9 cellular contexts compared by ENCODE assay signal in the genomic region with DNA sequence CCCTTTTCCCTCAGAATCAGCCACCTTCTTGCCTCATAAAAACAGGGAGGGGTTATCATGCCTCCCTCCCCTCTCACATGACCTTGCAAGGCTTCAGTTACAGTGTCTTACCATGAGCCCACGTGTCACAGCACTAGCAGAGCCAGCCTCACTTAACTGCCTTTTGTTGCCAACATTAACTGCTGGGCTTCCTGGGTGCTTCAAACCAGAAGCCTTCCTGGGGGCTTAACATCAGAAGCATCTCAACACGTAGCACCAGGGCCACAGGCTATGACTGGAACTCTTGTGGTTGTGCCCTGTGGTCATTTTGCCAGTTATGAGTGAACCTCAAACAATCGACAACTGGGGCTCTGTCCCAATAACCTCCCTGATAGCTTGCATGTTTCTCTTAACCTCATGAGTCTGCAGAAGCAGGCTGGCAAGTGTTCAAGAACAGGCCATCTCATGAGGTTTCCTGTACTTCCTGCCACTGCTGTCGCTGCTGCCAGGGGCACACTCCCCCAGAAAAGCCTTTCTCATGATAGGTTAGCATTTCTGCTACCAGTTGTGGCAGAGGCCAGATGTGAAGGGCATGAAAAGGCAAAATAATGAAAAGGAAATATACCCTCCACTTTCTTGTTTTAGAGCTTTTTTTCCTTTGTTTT.
A peak's percentile ranks its signal among the peaks of the same experiment; 100 is the strongest.
DNase-seq lines count a peak whose midpoint lies in the region; ATAC-seq and TF ChIP-seq lines count a peak whose summit lies in the region.
"Had no signal": no experiment of that assay in that cellular context is flagged by ENCODE, and none has a peak within 500 bp of the region (broad histone marks: within the 10 kb centered on the region; RNA-seq: fewer than 3 reads in every experiment).

No MANE protein-coding gene starts in this region.

- no peak overlapping the region for H4K8ac ChIP-seq in neuronal stem cell (ENCODE audit: low read depth, low read length)

- no peak for TF ChIP-seq POLR2A in breast epithelium (IDR thresholded peaks at IDR 0.05)

- TF ChIP-seq CTCF in breast epithelium (IDR thresholded peaks at IDR 0.05) (no peak), upper lobe of right lung (IDR thresholded peaks at IDR 0.05) (no peak)

- H3K23ac ChIP-seq in neuronal stem cell (ENCODE audit: low read depth, low read length, poor library complexity): no peak overlapping the region

- ATAC-seq in GM19043 (IDR thresholded peaks at IDR 0.05; ENCODE audit: low read depth, unreplicated experiment): peak; percentile 71
- ATAC-seq in HG03571 (IDR thresholded peaks at IDR 0.05; ENCODE audit: unreplicated experiment): peak; percentile 59
- peak; percentile 91 for ATAC-seq in upper lobe of right lung

- no peak overlapping the region for H3K4me2 ChIP-seq in neuronal stem cell (ENCODE audit: insufficient read depth, low read length, poor library complexity, severe bottlenecking)

- H4K91ac ChIP-seq in neuronal stem cell (ENCODE audit: low read depth, low read length, poor library complexity): no peak overlapping the region

- H3K9me3 ChIP-seq in breast epithelium: no peaks in the 10 kb centered on the region
- no peaks in the 10 kb centered on the region for H3K9me3 ChIP-seq in neuronal stem cell (replicated peaks in 1 of 2; ENCODE audit: control insufficient read depth in 2 of 2, insufficient read depth in 1 of 2, low read depth in 1 of 2, low read length in 2 of 2)
- H3K9me3 ChIP-seq in upper lobe of right lung: no peaks in the 10 kb centered on the region
- H3K9me3 ChIP-seq: thoracic aorta had no signal

- no peak overlapping the region for H2BK12ac ChIP-seq in neuronal stem cell (ENCODE audit: low read length)

- no peak overlapping the region for H3K4me3 ChIP-seq in breast epithelium
- H3K4me3 ChIP-seq in neuronal stem cell (ENCODE audit: low read length in 2 of 2): no peak overlapping the region
- H3K4me3 ChIP-seq in upper lobe of right lung: no peak overlapping the region
- H3K4me3 ChIP-seq: thoracic aorta had no signal

- H3K36me3 ChIP-seq in breast epithelium: no peaks in the 10 kb centered on the region
- H3K36me3 ChIP-seq in neuronal stem cell (replicated peaks in 1 of 2; ENCODE audit: control insufficient read depth in 2 of 2, insufficient read depth in 2 of 2, low read length in 2 of 2): no peaks in the 10 kb centered on the region
- no peaks in the 10 kb centered on the region for H3K36me3 ChIP-seq in upper lobe of right lung
- H3K36me3 ChIP-seq: thoracic aorta had no signal

- no peak overlapping the region for H3K18ac ChIP-seq in neuronal stem cell (ENCODE audit: low read length)

- H2BK120ac ChIP-seq in neuronal stem cell (ENCODE audit: low read depth, low read length): no peak overlapping the region

- H2AFZ ChIP-seq in neuronal stem cell (ENCODE audit: low read length): peak overlapping the region; percentile 16

- intact Hi-C loops in breast epithelium (cut with DNase I; ENCODE audit: low total_unique reads) (no loop called here), upper lobe of right lung (cut with DNase I) (no loop called here)

- no peaks in the 10 kb centered on the region for H3K79me1 ChIP-seq in neuronal stem cell (ENCODE audit: low read depth, low read length)

- WGBS in neuronal stem cell (ENCODE audit: extremely low coverage in 2 of 2, insufficient read length in 2 of 2, insufficient replicate concordance in 1 of 2), 2 donors: no CpG with 5 or more reads among the region's 4 CpGs

- H3K4me1 ChIP-seq in breast epithelium: peaks cover 0 to 9% of the 10 kb centered on the region in 2 donors
- H3K4me1 ChIP-seq in neuronal stem cell (ENCODE audit: control insufficient read depth in 2 of 2, insufficient read depth in 1 of 2, low read depth in 1 of 2, low read length in 2 of 2): peaks cover 0 to 6% of the 10 kb centered on the region in 2 donors
- H3K4me1 ChIP-seq in upper lobe of right lung: peaks cover 11% of the 10 kb centered on the region

- DNase-seq in UCSD-AML1 (lab: John Stamatoyannopoulos, UW; ENCODE audit: unreplicated experiment) (peak; percentile 85), breast epithelium (ENCODE audit: low spot score in 2 of 2) (peak in 1 of 2 donors; percentile 76), neuronal stem cell (ENCODE audit: low spot score) (no peak), upper lobe of right lung (peak; percentile 64), NCI-H524 treated with DMSO at 0.1 percent for 48 hours (lab: John Stamatoyannopoulos, UW) (no peak), NCI-H128 (lab: John Stamatoyannopoulos, UW; ENCODE audit: unreplicated experiment) (no peak)

- no peak overlapping the region for H2BK5ac ChIP-seq in neuronal stem cell (ENCODE audit: low read length)

- H3K4ac ChIP-seq in neuronal stem cell (ENCODE audit: low read length): no peak overlapping the region

- H3K27ac ChIP-seq in breast epithelium (peak overlapping the region; percentile 14 to 41), neuronal stem cell (replicated peaks; ENCODE audit: low read length) (no peak overlapping the region), upper lobe of right lung (peak overlapping the region; percentile 44)
- H3K27ac ChIP-seq: thoracic aorta had no signal

- H2BK15ac ChIP-seq in neuronal stem cell (ENCODE audit: low read length): no peak overlapping the region

- no peak overlapping the region for H2AK5ac ChIP-seq in neuronal stem cell (ENCODE audit: low read depth, low read length)

- no peak overlapping the region for H3K14ac ChIP-seq in neuronal stem cell (ENCODE audit: low read length)

- H3K27me3 ChIP-seq in breast epithelium: no peaks in the 10 kb centered on the region
- peaks cover 0 to 3% (median 0%) of the 10 kb centered on the region in 3 experiments for H3K27me3 ChIP-seq in neuronal stem cell (ENCODE audit: control insufficient read depth in 3 of 3, insufficient read depth in 3 of 3, low read depth in 1 of 3, low read length in 3 of 3)
- no peaks in the 10 kb centered on the region for H3K27me3 ChIP-seq in upper lobe of right lung

- H3K9ac ChIP-seq in neuronal stem cell (ENCODE audit: low read depth, low read length, poor library complexity): no peak overlapping the region

Comparison
In these comparisons a context has a peak if more than half of its experiments do, and no peak if none do; other contexts are left out.
1. DNase-seq: peak in UCSD-AML1 (single experiment) and upper lobe of right lung (single experiment); none in neuronal stem cell (single experiment), NCI-H524 treated with DMSO at 0.1 percent for 48 hours (single experiment) and NCI-H128 (single experiment).
2. Peak in every context shown above with its lines, with median percentiles within 50 percentile points of each other: ATAC-seq.